ENCODE assay signal across 11 cellular contexts in the genomic region with DNA sequence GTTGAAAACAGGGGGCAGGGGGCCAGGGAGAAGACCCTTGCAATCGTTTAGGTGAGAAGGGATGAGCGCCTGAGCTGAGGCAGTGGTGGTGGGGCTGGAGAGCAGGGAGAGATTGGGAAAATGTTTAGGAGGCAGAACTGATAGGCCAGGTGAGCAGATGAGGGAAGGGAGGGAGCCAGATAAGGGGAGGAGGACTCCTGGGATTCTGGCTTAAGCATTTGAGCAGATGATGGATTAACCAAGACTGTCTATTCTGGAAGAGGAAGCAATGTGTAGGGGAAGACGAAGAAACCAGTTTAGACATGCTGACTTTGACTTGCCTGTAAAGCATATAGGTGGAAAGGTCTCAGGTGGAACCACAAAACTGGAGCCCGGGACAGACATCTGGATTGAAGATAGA.
"Had no signal": no experiment of that assay in that cellular context is flagged by ENCODE, and none has a peak within 500 bp of the region (broad histone marks: within the 10 kb centered on the region; RNA-seq: fewer than 3 reads in every experiment).

No MANE protein-coding gene starts in this region.

- H3K36me3 ChIP-seq: breast epithelium, thyroid gland, vagina had no signal

- H3K27ac ChIP-seq: breast epithelium, thyroid gland, vagina had no signal

- H3K4me2 ChIP-seq: smooth muscle cell had no signal

- H3K4me3 ChIP-seq: breast epithelium, smooth muscle cell, thyroid gland, vagina had no signal

- H3K4me3 Mint-ChIP-seq: activated T-cell treated with anti-CD3 and anti-CD28 coated beads, Interleukin-2, amount 50 U/mL, for 24 hours; naive thymus-derived CD4-positive, alpha-beta T cell had no signal

- H3K27ac Mint-ChIP-seq: activated T-cell treated with anti-CD3 and anti-CD28 coated beads, Interleukin-2, amount 50 U/mL, for 24 hours had no signal

- H3K27me3 Mint-ChIP-seq: activated T-cell treated with anti-CD3 and anti-CD28 coated beads, Interleukin-2, amount 50 U/mL, for 24 hours; naive thymus-derived CD4-positive, alpha-beta T cell had no signal

- H3K27me3 ChIP-seq: breast epithelium, thyroid gland, vagina had no signal

- FAIRE-seq: endothelial cell of umbilical vein had no signal

- H3K4me1 ChIP-seq: breast epithelium, thyroid gland, vagina had no signal

- H3K9me3 ChIP-seq: breast epithelium, thyroid gland, vagina had no signal

- DNase-seq: activated CD4-positive, alpha-beta T cell treated with anti-CD3 and anti-CD28 coated beads for 48 hours; activated T-cell treated with anti-CD3 and anti-CD28 coated beads, Interleukin-2, amount 50 U/mL, for 24 hours; aorta; hippocampal formation; naive thymus-derived CD4-positive, alpha-beta T cell; right cardiac atrium; thyroid gland had no signal

- H3K9me3 Mint-ChIP-seq: activated T-cell treated with anti-CD3 and anti-CD28 coated beads, Interleukin-2, amount 50 U/mL, for 24 hours had no signal
